1 cellular context compared by ENCODE assay signal in the genomic region with DNA sequence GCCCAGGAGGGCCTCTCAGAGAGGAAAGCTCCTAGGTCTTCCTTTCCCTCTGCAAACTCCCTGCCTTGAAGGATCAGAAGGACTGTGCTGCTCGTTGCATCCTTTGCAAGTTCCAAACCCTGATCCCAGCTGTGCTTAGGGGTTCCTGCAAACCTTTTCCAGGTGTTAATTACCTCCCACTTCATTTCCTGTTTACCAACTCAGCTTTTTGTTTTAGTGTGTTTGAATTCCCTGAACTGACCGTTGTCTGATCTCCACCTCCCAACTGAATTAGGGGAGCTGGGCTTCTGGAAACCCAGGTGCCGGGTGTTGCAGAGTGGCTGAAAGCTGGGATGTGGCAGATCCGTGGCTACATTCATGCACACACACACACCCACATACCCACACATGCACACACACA.
TF ChIP-seq lines count a peak whose summit lies in the region.

No MANE protein-coding gene starts in this region.

TF ChIP-seq in WTC11, 78 proteins besides CTCF, POLR2A, EP300 and RAD21:
- TF ChIP-seq, protein P1, sequence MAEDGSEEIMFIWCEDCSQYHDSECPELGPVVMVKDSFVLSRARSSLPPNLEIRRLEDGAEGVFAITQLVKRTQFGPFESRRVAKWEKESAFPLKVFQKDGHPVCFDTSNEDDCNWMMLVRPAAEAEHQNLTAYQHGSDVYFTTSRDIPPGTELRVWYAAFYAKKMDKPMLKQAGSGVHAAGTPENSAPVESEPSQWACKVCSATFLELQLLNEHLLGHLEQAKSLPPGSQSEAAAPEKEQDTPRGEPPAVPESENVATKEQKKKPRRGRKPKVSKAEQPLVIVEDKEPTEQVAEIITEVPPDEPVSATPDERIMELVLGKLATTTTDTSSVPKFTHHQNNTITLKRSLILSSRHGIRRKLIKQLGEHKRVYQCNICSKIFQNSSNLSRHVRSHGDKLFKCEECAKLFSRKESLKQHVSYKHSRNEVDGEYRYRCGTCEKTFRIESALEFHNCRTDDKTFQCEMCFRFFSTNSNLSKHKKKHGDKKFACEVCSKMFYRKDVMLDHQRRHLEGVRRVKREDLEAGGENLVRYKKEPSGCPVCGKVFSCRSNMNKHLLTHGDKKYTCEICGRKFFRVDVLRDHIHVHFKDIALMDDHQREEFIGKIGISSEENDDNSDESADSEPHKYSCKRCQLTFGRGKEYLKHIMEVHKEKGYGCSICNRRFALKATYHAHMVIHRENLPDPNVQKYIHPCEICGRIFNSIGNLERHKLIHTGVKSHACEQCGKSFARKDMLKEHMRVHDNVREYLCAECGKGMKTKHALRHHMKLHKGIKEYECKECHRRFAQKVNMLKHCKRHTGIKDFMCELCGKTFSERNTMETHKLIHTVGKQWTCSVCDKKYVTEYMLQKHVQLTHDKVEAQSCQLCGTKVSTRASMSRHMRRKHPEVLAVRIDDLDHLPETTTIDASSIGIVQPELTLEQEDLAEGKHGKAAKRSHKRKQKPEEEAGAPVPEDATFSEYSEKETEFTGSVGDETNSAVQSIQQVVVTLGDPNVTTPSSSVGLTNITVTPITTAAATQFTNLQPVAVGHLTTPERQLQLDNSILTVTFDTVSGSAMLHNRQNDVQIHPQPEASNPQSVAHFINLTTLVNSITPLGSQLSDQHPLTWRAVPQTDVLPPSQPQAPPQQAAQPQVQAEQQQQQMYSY (CRISPR knock-in tag; IDR thresholded peaks at IDR 0.05) = peak; percentile 90
- TF ChIP-seq IRF2 (CRISPR knock-in tag; IDR thresholded peaks at IDR 0.05; ENCODE audit: borderline replicate concordance, low read depth) = no peak
